Comparison of ENCODE assay signal across 17 cellular contexts in the genomic region with DNA sequence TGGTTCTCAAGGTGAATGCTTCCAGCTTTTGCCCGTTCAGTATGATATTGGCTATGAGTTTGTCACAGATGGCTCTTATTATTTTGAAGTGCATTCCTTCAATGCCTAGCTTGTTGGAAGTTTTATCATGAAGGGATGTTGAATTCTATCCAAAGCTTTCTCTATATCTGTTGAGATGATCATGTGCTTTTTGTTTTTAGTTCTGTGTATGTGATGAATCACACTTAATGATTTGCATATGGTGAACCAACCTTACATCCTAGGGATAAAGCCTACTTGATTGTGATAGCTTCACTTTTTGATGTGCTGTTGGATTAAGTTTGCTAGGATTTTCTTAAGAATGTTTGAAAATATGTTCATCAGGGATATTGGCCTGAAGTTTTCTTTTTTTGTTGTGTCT.
DNase-seq lines count a peak whose midpoint lies in the region; ATAC-seq and TF ChIP-seq lines count a peak whose summit lies in the region.
"Had no signal": no experiment of that assay in that cellular context is flagged by ENCODE, and none has a peak within 500 bp of the region (broad histone marks: within the 10 kb centered on the region; RNA-seq: fewer than 3 reads in every experiment).

No MANE protein-coding gene starts in this region.

- H3K4me3 ChIP-seq in BJ (ENCODE audit: low read depth, low read length): no peak overlapping the region
- H3K4me3 ChIP-seq in HFF-Myc (replicated peaks; ENCODE audit: low read depth, low read length): no peak overlapping the region
- H3K4me3 ChIP-seq in cardiac fibroblast (replicated peaks in 1 of 2; ENCODE audit: low read depth in 2 of 2, low read length in 2 of 2): no peak overlapping the region
- no peak overlapping the region for H3K4me3 ChIP-seq in fibroblast of villous mesenchyme (ENCODE audit: low read depth, low read length)
- H3K4me3 ChIP-seq: A549, K562 had no signal

- TF ChIP-seq CTCF in BJ (IDR thresholded peaks at IDR 0.05; ENCODE audit: insufficient read depth, low read depth, low read length) (no peak), HFF-Myc (IDR thresholded peaks at IDR 0.05; ENCODE audit: low read depth, low read length, missing control alignments) (no peak), cardiac fibroblast (IDR thresholded peaks at IDR 0.05; ENCODE audit: low read depth, low read length) (no peak), fibroblast of villous mesenchyme (IDR thresholded peaks at IDR 0.05; ENCODE audit: insufficient read depth, low read depth, low read length) (no peak)

- DNase-seq in BJ (ENCODE audit: low read depth) (peak; percentile 50), HFF-Myc (ENCODE audit: extremely low read depth, low read depth) (peak; percentile 25), cardiac fibroblast (ENCODE audit: low read depth in 2 of 2) (peak; percentile 15 to 22), fibroblast of villous mesenchyme (ENCODE audit: low read depth) (peak; percentile 4), OCI-M2 (lab: John Stamatoyannopoulos, UW; ENCODE audit: unreplicated experiment) (no peak), NCI-H510A treated with DMSO at 0.1 percent for 48 hours (lab: John Stamatoyannopoulos, UW) (no peak)
- no peak for DNase-seq in NK-92 treated with Interleukin-12 subunit alpha and Interleukin-12 subunit beta, amount 100 ng/mL, for 24 hours (lab: John Stamatoyannopoulos, UW)
- DNase-seq: AML-193, COR-L47, DMS153, NCI-H1417 treated with DMSO at 0.1 percent for 48 hours, NCI-H1930, NCI-H774 had no signal

- no peak for ATAC-seq in HG02571 (IDR thresholded peaks at IDR 0.05; ENCODE audit: unreplicated experiment)
- ATAC-seq: A549, HCT116, K562 had no signal

- no peaks in the 10 kb centered on the region for H3K36me3 ChIP-seq in BJ (ENCODE audit: control insufficient read depth, insufficient read depth, low read length)

- no peaks in the 10 kb centered on the region for H3K27me3 ChIP-seq in BJ (ENCODE audit: control insufficient read depth, insufficient read depth, low read length)

- CTCF ChIA-PET in BJ (lab: Yijun Ruan, JAX): interaction anchor here (0.6 to 4.5 kb wide), 4 partner anchors 7 to 413 kb away, joined by 3 to 19 read pairs (median 6); no protein-coding TSS in a partner anchor

- POLR2A ChIA-PET in BJ (lab: Charles Lee): no interaction called here

Comparison
In these comparisons a context has a peak if more than half of its experiments do, and no peak if none do; other contexts are left out.
1. DNase-seq: peak in BJ (single experiment), HFF-Myc (single experiment), cardiac fibroblast (2 of 2) and fibroblast of villous mesenchyme (single experiment); none in OCI-M2 (single experiment), NCI-H510A treated with DMSO at 0.1 percent for 48 hours (single experiment) and NK-92 treated with Interleukin-12 subunit alpha and Interleukin-12 subunit beta, amount 100 ng/mL, for 24 hours (single experiment).